In genomic region chr5:147689436-147689835, GRCh38 we compare ENCODE assay signal across 29 cellular contexts.
DNase-seq lines count a peak whose midpoint lies in the region; ATAC-seq, FAIRE-seq and TF ChIP-seq lines count a peak whose summit lies in the region.
"Had no signal": no experiment of that assay in that cellular context is flagged by ENCODE, and none has a peak within 500 bp of the region (broad histone marks: within the 10 kb centered on the region; RNA-seq: fewer than 3 reads in every experiment).

No MANE protein-coding gene starts in this region.

- peaks cover 3% of the 10 kb centered on the region for H3K27me3 ChIP-seq in bronchial epithelial cell (ENCODE audit: control insufficient read depth, insufficient read depth, low read length)
- H3K27me3 ChIP-seq in muscle layer of duodenum (ENCODE audit: low read depth, low read length) = no peaks in the 10 kb centered on the region
- H3K27me3 ChIP-seq in transverse colon = no peaks in the 10 kb centered on the region
- H3K27me3 ChIP-seq: thyroid gland had no signal

- TF ChIP-seq CTCF in bronchial epithelial cell (IDR thresholded peaks at IDR 0.05; ENCODE audit: insufficient read depth, low read length, severe bottlenecking) (no peak), transverse colon (IDR thresholded peaks at IDR 0.05) (no peak), endothelial cell (IDR thresholded peaks at IDR 0.05; ENCODE audit: unreplicated experiment) (no peak)

- no peak for TF ChIP-seq POLR2A in transverse colon (IDR thresholded peaks at IDR 0.05)

- 50 to 60% methylated on average over 3 of the region's 3 CpGs for WGBS in transverse colon (ENCODE audit: low coverage in 1 of 2), 2 donors

- in situ Hi-C loops in transverse colon (cut with MboI; ENCODE audit: low pct_ligation_motif_present in 1 of 4, low pct_unique_long_range_greater_than_20kb in 1 of 4, low sequenced_read_pairs in 3 of 4) = no loop called here

- H3K36me3 ChIP-seq in bronchial epithelial cell (ENCODE audit: control insufficient read depth, insufficient read depth, low read length) (no peaks in the 10 kb centered on the region), muscle layer of duodenum (ENCODE audit: control insufficient read depth in 1 of 2, insufficient read depth in 2 of 2, low read length in 2 of 2) (no peaks in the 10 kb centered on the region), transverse colon (no peaks in the 10 kb centered on the region)
- H3K36me3 ChIP-seq: heart right ventricle, SJSA1, thyroid gland had no signal

- H3K4me3 Mint-ChIP-seq in naive thymus-derived CD8-positive, alpha-beta T cell = no peak overlapping the region
- no peak overlapping the region for H3K4me3 Mint-ChIP-seq in endothelial cell (ENCODE audit: unreplicated experiment)
- H3K4me3 Mint-ChIP-seq: activated CD4-positive, alpha-beta T cell treated with anti-CD3 and anti-CD28 coated beads, Interleukin-2, amount 10 ng/mL, durations not matched to agents 24 days and 14 days; activated T-cell treated with anti-CD3 and anti-CD28 coated beads, Interleukin-2, amount 50 U/mL, for 4 hours; B cell; dendritic cell treated with granulocyte-macrophage colony-stimulating factor and Interleukin-4, amounts not matched to agents 40 ng/mL and 50 ng/mL, for 4 days; naive B cell; T-helper 17 cell had no signal

- H3K9me3 Mint-ChIP-seq in naive thymus-derived CD8-positive, alpha-beta T cell = no peaks in the 10 kb centered on the region
- H3K9me3 Mint-ChIP-seq in endothelial cell (ENCODE audit: unreplicated experiment) = no peaks in the 10 kb centered on the region
- H3K9me3 Mint-ChIP-seq: activated CD4-positive, alpha-beta T cell treated with anti-CD3 and anti-CD28 coated beads, Interleukin-2, amount 10 ng/mL, durations not matched to agents 24 days and 14 days; activated T-cell treated with anti-CD3 and anti-CD28 coated beads, Interleukin-2, amount 50 U/mL, for 4 hours; dendritic cell treated with granulocyte-macrophage colony-stimulating factor and Interleukin-4, amounts not matched to agents 40 ng/mL and 50 ng/mL, for 4 days; naive B cell had no signal

- POLR2A ChIA-PET in naive thymus-derived CD8-positive, alpha-beta T cell (lab: Charles Lee) = no interaction called here

- no peak overlapping the region for H3K27ac Mint-ChIP-seq in naive thymus-derived CD8-positive, alpha-beta T cell
- no peak overlapping the region for H3K27ac Mint-ChIP-seq in endothelial cell (ENCODE audit: unreplicated experiment)
- H3K27ac Mint-ChIP-seq: activated CD4-positive, alpha-beta T cell treated with anti-CD3 and anti-CD28 coated beads, Interleukin-2, amount 10 ng/mL, durations not matched to agents 24 days and 14 days; B cell; dendritic cell treated with granulocyte-macrophage colony-stimulating factor and Interleukin-4, amounts not matched to agents 40 ng/mL and 50 ng/mL, for 4 days; naive B cell; T-helper 17 cell had no signal

- no peaks in the 10 kb centered on the region for H3K9me3 ChIP-seq in muscle layer of duodenum (ENCODE audit: control insufficient read depth in 1 of 2, low read length in 2 of 2)
- no peaks in the 10 kb centered on the region for H3K9me3 ChIP-seq in transverse colon
- H3K9me3 ChIP-seq: heart right ventricle, SJSA1, thyroid gland had no signal

- H3K27ac ChIP-seq in muscle layer of duodenum (ENCODE audit: low read length) (peak overlapping the region; percentile 72), transverse colon (peak overlapping the region in 3 of 4 donors; percentile 4 to 61 (median 47))
- H3K27ac ChIP-seq: heart right ventricle, SJSA1, thyroid gland had no signal

- H3K4me1 ChIP-seq in muscle layer of duodenum (ENCODE audit: control insufficient read depth in 1 of 2, insufficient read depth in 2 of 2, low read length in 2 of 2) = peaks cover 0 to 6% of the 10 kb centered on the region in 2 donors
- no peaks in the 10 kb centered on the region for H3K4me1 ChIP-seq in transverse colon
- H3K4me1 ChIP-seq: SJSA1, thyroid gland had no signal

- ATAC-seq in naive thymus-derived CD8-positive, alpha-beta T cell = no peak
- ATAC-seq: activated T-cell treated with anti-CD3 and anti-CD28 coated beads, Interleukin-2, amount 50 U/mL, for 4 hours; left colon; T-helper 17 cell had no signal

- peak; percentile 36 for FAIRE-seq in bronchial epithelial cell (lab: Jason Lieb, UNC)
- FAIRE-seq: endometrium, RCC 7860 had no signal

- intact Hi-C loops in transverse colon (cut with DNase I; ENCODE audit: low total_unique reads) = no loop called here

- no peaks in the 10 kb centered on the region for H3K4me1 Mint-ChIP-seq in naive thymus-derived CD8-positive, alpha-beta T cell
- no peaks in the 10 kb centered on the region for H3K4me1 Mint-ChIP-seq in endothelial cell (ENCODE audit: unreplicated experiment)
- H3K4me1 Mint-ChIP-seq: activated CD4-positive, alpha-beta T cell treated with anti-CD3 and anti-CD28 coated beads, Interleukin-2, amount 10 ng/mL, durations not matched to agents 24 days and 14 days; B cell; naive B cell had no signal

- no peaks in the 10 kb centered on the region for H3K27me3 Mint-ChIP-seq in naive thymus-derived CD8-positive, alpha-beta T cell
- no peaks in the 10 kb centered on the region for H3K27me3 Mint-ChIP-seq in endothelial cell (ENCODE audit: unreplicated experiment)
- H3K27me3 Mint-ChIP-seq: activated CD4-positive, alpha-beta T cell treated with anti-CD3 and anti-CD28 coated beads, Interleukin-2, amount 10 ng/mL, durations not matched to agents 24 days and 14 days; B cell; dendritic cell treated with granulocyte-macrophage colony-stimulating factor and Interleukin-4, amounts not matched to agents 40 ng/mL and 50 ng/mL, for 4 days; naive B cell; T-helper 17 cell had no signal

- H3K36me3 Mint-ChIP-seq in naive thymus-derived CD8-positive, alpha-beta T cell = peaks cover 0 to 4% (median 0%) of the 10 kb centered on the region in 3 donors
- H3K36me3 Mint-ChIP-seq in endothelial cell (ENCODE audit: low read depth, unreplicated experiment) = no peaks in the 10 kb centered on the region

- no peak for TF ChIP-seq EP300 in transverse colon (IDR thresholded peaks at IDR 0.05; ENCODE audit: low read depth)

- DNase-seq in NCI-H345 (lab: John Stamatoyannopoulos, UW) (peak; percentile 49), NCI-H345 treated with DMSO at 0.1 percent for 48 hours (lab: John Stamatoyannopoulos, UW; ENCODE audit: unreplicated experiment) (no peak), bronchial epithelial cell (ENCODE audit: low read depth) (no peak), transverse colon (no peak), DMS 273 treated with DMSO at 0.1 percent for 48 hours (lab: John Stamatoyannopoulos, UW) (no peak), endothelial cell (ENCODE audit: low spot score) (no peak)
- no peak for DNase-seq in naive thymus-derived CD8-positive, alpha-beta T cell
- DNase-seq: 8988T; activated CD4-positive, alpha-beta T cell treated with anti-CD3 and anti-CD28 coated beads, Interleukin-2, amount 10 ng/mL, durations not matched to agents 24 days and 14 days; activated T-cell treated with anti-CD3 and anti-CD28 coated beads, Interleukin-2, amount 50 U/mL, for 4 hours; DMS53; GDM1; mesenchymal stem cell; naive B cell; NCI-H1092; NCI-H187; NCI-H226; stimulated activated CD4-positive, alpha-beta T cell treated with anti-CD3 and anti-CD28 coated beads, Interleukin-4, amount 100 ng/mL, for 4 hours; stimulated activated naive CD4-positive, alpha-beta T cell; T-helper 17 cell had no signal

- no peak overlapping the region for H3K4me3 ChIP-seq in bronchial epithelial cell (ENCODE audit: low read depth, low read length)
- no peak overlapping the region for H3K4me3 ChIP-seq in muscle layer of duodenum (ENCODE audit: low read depth in 1 of 2, low read length in 2 of 2)
- H3K4me3 ChIP-seq in transverse colon = no peak overlapping the region
- H3K4me3 ChIP-seq: heart right ventricle, SJSA1, thyroid gland had no signal
